ENCODE assay signal across 13 cellular contexts in genomic region chr14:24138396-24139271, GRCh38. TPM values are rescaled to one million over a fixed set of nuclear protein-coding genes. Genes with fewer than 3 reads are reported as not detected.
A peak's percentile ranks its signal among the peaks of the same experiment; 100 is the strongest.
DNase-seq lines count a peak whose midpoint lies in the region; ATAC-seq lines count a peak whose summit lies in the region.
"Had no signal": no experiment of that assay in that cellular context is flagged by ENCODE, and none has a peak within 500 bp of the region (broad histone marks: within the 10 kb centered on the region; RNA-seq: fewer than 3 reads in every experiment).

No MANE protein-coding gene starts in this region.

- H3K4me1 Mint-ChIP-seq in stimulated activated naive CD8-positive, alpha-beta T cell treated with anti-CD3 and anti-CD28 coated beads, Interleukin-15, Interleukin-2, amounts not matched to agents 100 ng/mL and 50 ng/mL, for 24 hours (ENCODE audit: low read depth) = peaks cover 62% of the 10 kb centered on the region
- H3K4me1 Mint-ChIP-seq in activated CD4-positive, alpha-beta memory T cell treated with anti-CD3 and anti-CD28 coated beads, Interleukin-2, amount 10 ng/mL, durations not matched to agents 7 days and 5 days = peaks cover 56% of the 10 kb centered on the region
- peaks cover 36 to 69% (median 63%) of the 10 kb centered on the region in 7 donors for H3K4me1 Mint-ChIP-seq in naive thymus-derived CD4-positive, alpha-beta T cell

- peaks cover 57% of the 10 kb centered on the region for H3K36me3 Mint-ChIP-seq in stimulated activated naive CD8-positive, alpha-beta T cell treated with anti-CD3 and anti-CD28 coated beads, Interleukin-15, Interleukin-2, amounts not matched to agents 100 ng/mL and 50 ng/mL, for 24 hours (ENCODE audit: low read depth)
- peaks cover 57% of the 10 kb centered on the region for H3K36me3 Mint-ChIP-seq in activated CD4-positive, alpha-beta memory T cell treated with anti-CD3 and anti-CD28 coated beads, Interleukin-2, amount 10 ng/mL, durations not matched to agents 7 days and 5 days (ENCODE audit: low read depth)
- peaks cover 0 to 49% (median 17%) of the 10 kb centered on the region in 5 donors for H3K36me3 Mint-ChIP-seq in naive thymus-derived CD4-positive, alpha-beta T cell

- H3K27me3 Mint-ChIP-seq in stimulated activated naive CD8-positive, alpha-beta T cell treated with anti-CD3 and anti-CD28 coated beads, Interleukin-15, Interleukin-2, amounts not matched to agents 100 ng/mL and 50 ng/mL, for 24 hours = no peaks in the 10 kb centered on the region
- no peaks in the 10 kb centered on the region for H3K27me3 Mint-ChIP-seq in activated CD4-positive, alpha-beta memory T cell treated with anti-CD3 and anti-CD28 coated beads, Interleukin-2, amount 10 ng/mL, durations not matched to agents 7 days and 5 days
- no peaks in the 10 kb centered on the region for H3K27me3 Mint-ChIP-seq in naive thymus-derived CD4-positive, alpha-beta T cell

- no peak for DNase-seq in stimulated activated naive CD8-positive, alpha-beta T cell treated with anti-CD3 and anti-CD28 coated beads, Interleukin-15, Interleukin-2, amounts not matched to agents 100 U/mL and 50 U/mL, for 24 hours
- DNase-seq in activated CD4-positive, alpha-beta memory T cell treated with anti-CD3 and anti-CD28 coated beads, Interleukin-2, amount 10 ng/mL, durations not matched to agents 7 days and 5 days = no peak
- no peak for DNase-seq in naive thymus-derived CD4-positive, alpha-beta T cell
- no peak for DNase-seq in GM19240 (ENCODE audit: insufficient read length, low spot score)
- no peak for DNase-seq in T1000 (lab: John Stamatoyannopoulos, UW)
- DNase-seq in stimulated activated naive CD4-positive, alpha-beta T cell treated with Interleukin-2 at 50 U/mL for 16 hours (lab: John Stamatoyannopoulos, UW) = no peak
- DNase-seq: effector CD4-positive, alpha-beta T cell; GOT3; head of caudate nucleus; NCI-H2029 treated with DMSO at 0.1 percent for 48 hours; upper lobe of left lung had no signal

- peak overlapping the region; percentile 72 for H3K27ac Mint-ChIP-seq in stimulated activated naive CD8-positive, alpha-beta T cell treated with anti-CD3 and anti-CD28 coated beads, Interleukin-15, Interleukin-2, amounts not matched to agents 100 ng/mL and 50 ng/mL, for 24 hours
- peak overlapping the region; percentile 58 for H3K27ac Mint-ChIP-seq in activated CD4-positive, alpha-beta memory T cell treated with anti-CD3 and anti-CD28 coated beads, Interleukin-2, amount 10 ng/mL, durations not matched to agents 7 days and 5 days
- peak overlapping the region in 8 of 9 donors; percentile 32 to 94 (median 84) for H3K27ac Mint-ChIP-seq in naive thymus-derived CD4-positive, alpha-beta T cell

- no peaks in the 10 kb centered on the region for H3K9me3 Mint-ChIP-seq in stimulated activated naive CD8-positive, alpha-beta T cell treated with anti-CD3 and anti-CD28 coated beads, Interleukin-15, Interleukin-2, amounts not matched to agents 100 ng/mL and 50 ng/mL, for 24 hours
- no peaks in the 10 kb centered on the region for H3K9me3 Mint-ChIP-seq in activated CD4-positive, alpha-beta memory T cell treated with anti-CD3 and anti-CD28 coated beads, Interleukin-2, amount 10 ng/mL, durations not matched to agents 7 days and 5 days
- peaks cover 0 to 2% (median 0%) of the 10 kb centered on the region in 11 donors for H3K9me3 Mint-ChIP-seq in naive thymus-derived CD4-positive, alpha-beta T cell

- H3K4me1 ChIP-seq in naive thymus-derived CD4-positive, alpha-beta T cell (ENCODE audit: control insufficient read depth in 2 of 2, insufficient read depth in 2 of 2, low read length in 2 of 2) = peaks cover 22 to 24% of the 10 kb centered on the region in 2 donors

- POLR2A ChIA-PET in activated CD4-positive, alpha-beta memory T cell treated with anti-CD3 and anti-CD28 coated beads, Interleukin-2, amount 10 ng/mL, durations not matched to agents 7 days and 5 days (lab: Charles Lee) = interaction anchor here (0.6 to 21.4 kb wide), 9 partner anchors 8 to 293 kb away, joined by 3 to 652 read pairs (median 21); partner anchors contain the start of genes CHMP4A, DCAF11, IPO4 and IRF9
- POLR2A ChIA-PET in naive thymus-derived CD4-positive, alpha-beta T cell (lab: Charles Lee) = interaction anchor here (0.8 to 11.7 kb wide), 5 partner anchors 10 to 104 kb away, joined by 4 to 298 read pairs (median 37); partner anchors contain the start of genes DCAF11, IRF9, NRL and PSME2

- no peaks in the 10 kb centered on the region for H3K27me3 ChIP-seq in naive thymus-derived CD4-positive, alpha-beta T cell (ENCODE audit: control insufficient read depth in 2 of 2, insufficient read depth in 2 of 2, low read length in 2 of 2)
- H3K27me3 ChIP-seq: upper lobe of left lung had no signal

- H3K9me3 ChIP-seq in naive thymus-derived CD4-positive, alpha-beta T cell (ENCODE audit: control insufficient read depth in 2 of 3, low read length in 3 of 3) = no peaks in the 10 kb centered on the region
- H3K9me3 ChIP-seq: upper lobe of left lung had no signal

- H3K36me3 ChIP-seq in naive thymus-derived CD4-positive, alpha-beta T cell (ENCODE audit: control insufficient read depth in 2 of 3, insufficient read depth in 3 of 3, low read length in 3 of 3) = peaks cover 0 to 41% (median 10%) of the 10 kb centered on the region in 3 experiments

- H3K4me3 ChIP-seq in naive thymus-derived CD4-positive, alpha-beta T cell (ENCODE audit: low read length) = no peak overlapping the region

- peak overlapping the region; percentile 22 for H3K27ac ChIP-seq in naive thymus-derived CD4-positive, alpha-beta T cell (ENCODE audit: low read depth, low read length)

- peak overlapping the region; percentile 98 for H3K4me3 Mint-ChIP-seq in stimulated activated naive CD8-positive, alpha-beta T cell treated with anti-CD3 and anti-CD28 coated beads, Interleukin-15, Interleukin-2, amounts not matched to agents 100 ng/mL and 50 ng/mL, for 24 hours
- H3K4me3 Mint-ChIP-seq in activated CD4-positive, alpha-beta memory T cell treated with anti-CD3 and anti-CD28 coated beads, Interleukin-2, amount 10 ng/mL, durations not matched to agents 7 days and 5 days = peak overlapping the region; percentile 93
- H3K4me3 Mint-ChIP-seq in naive thymus-derived CD4-positive, alpha-beta T cell = peak overlapping the region; percentile 42 to 100 (median 94)

- CTCF ChIA-PET in activated CD4-positive, alpha-beta memory T cell treated with anti-CD3 and anti-CD28 coated beads, Interleukin-2, amount 10 ng/mL, durations not matched to agents 7 days and 5 days (lab: Charles Lee) = interaction anchor here (1.4 to 3.5 kb wide), 3 partner anchors 23 to 25 kb away, joined by 5 to 32 read pairs (median 25); partner anchors contain the start of genes DCAF11, IRF9 and NRL
- CTCF ChIA-PET in naive thymus-derived CD4-positive, alpha-beta T cell (lab: Charles Lee) = interaction anchor here (0.9 to 2.5 kb wide), 2 partner anchors 9 to 23 kb away, joined by 3 to 10 read pairs; partner anchors contain the start of gene IRF9

- no peak for ATAC-seq in stimulated activated naive CD8-positive, alpha-beta T cell treated with anti-CD3 and anti-CD28 coated beads, Interleukin-15, Interleukin-2, amounts not matched to agents 100 U/mL and 50 U/mL, for 24 hours
- ATAC-seq in naive thymus-derived CD4-positive, alpha-beta T cell = no peak
- ATAC-seq in GM21381 (IDR thresholded peaks at IDR 0.05; ENCODE audit: unreplicated experiment) = no peak

- intact Hi-C loops in naive thymus-derived CD4-positive, alpha-beta T cell (cut with micrococcal nuclease) = no loop called here

RNA-seq across cellular contexts. Expression of gene PSME1, which starts 2.6 kb away (rescaled TPM):
- total RNA-seq in activated CD4-positive, alpha-beta memory T cell treated with anti-CD3 and anti-CD28 coated beads, Interleukin-2, amount 10 ng/mL, durations not matched to agents 7 days and 5 days = 100 to 1,000 TPM; 391 to 397 TPM
- total RNA-seq in naive thymus-derived CD4-positive, alpha-beta T cell = 100 to 1,000 TPM; 189 to 583 (median 202) TPM
- polyA plus RNA-seq in naive thymus-derived CD4-positive, alpha-beta T cell = 100 to 1,000 TPM; 698 to 703 TPM

RNA-seq across cellular contexts. Expression of gene EMC9, which starts 2.8 kb away (rescaled TPM):
- 10 to 100 TPM; 45.0 to 51.7 TPM for total RNA-seq in activated CD4-positive, alpha-beta memory T cell treated with anti-CD3 and anti-CD28 coated beads, Interleukin-2, amount 10 ng/mL, durations not matched to agents 7 days and 5 days
- total RNA-seq in naive thymus-derived CD4-positive, alpha-beta T cell = 10 to 100 TPM in 4 of 5 experiments, 1 to 10 TPM in 1; 9.0 to 25.5 (median 22.3) TPM
- polyA plus RNA-seq in naive thymus-derived CD4-positive, alpha-beta T cell = 10 to 100 TPM in 1 of 2 donors, 1 to 10 TPM in 1; 9.6 to 12.4 TPM

RNA-seq across cellular contexts. Expression of gene PSME2, which starts 7.8 kb away (rescaled TPM):
- total RNA-seq in activated CD4-positive, alpha-beta memory T cell treated with anti-CD3 and anti-CD28 coated beads, Interleukin-2, amount 10 ng/mL, durations not matched to agents 7 days and 5 days = 100 to 1,000 TPM; 395 to 405 TPM
- total RNA-seq in naive thymus-derived CD4-positive, alpha-beta T cell = 100 to 1,000 TPM; 120 to 777 (median 143) TPM
- polyA plus RNA-seq in naive thymus-derived CD4-positive, alpha-beta T cell = 100 to 1,000 TPM; 402 to 435 TPM

RNA-seq across cellular contexts. Expression of gene FITM1, which starts 8.2 kb away (rescaled TPM):
- total RNA-seq in activated CD4-positive, alpha-beta memory T cell treated with anti-CD3 and anti-CD28 coated beads, Interleukin-2, amount 10 ng/mL, durations not matched to agents 7 days and 5 days = 1 to 10 TPM; 1.3 to 1.4 TPM
- 1 to 10 TPM; 1.8 to 4.3 (median 2.0) TPM for total RNA-seq in naive thymus-derived CD4-positive, alpha-beta T cell
- polyA plus RNA-seq in naive thymus-derived CD4-positive, alpha-beta T cell = 1 to 10 TPM in 1 of 2 donors, under 1 TPM in 1; 0.48 to 1.2 TPM

RNA-seq across cellular contexts. Expression of gene RNF31, which starts 8.7 kb away (rescaled TPM):
- 100 to 1,000 TPM; 122 to 129 TPM for total RNA-seq in activated CD4-positive, alpha-beta memory T cell treated with anti-CD3 and anti-CD28 coated beads, Interleukin-2, amount 10 ng/mL, durations not matched to agents 7 days and 5 days
- 100 to 1,000 TPM in 1 of 5 experiments, 10 to 100 TPM in 4; 64.0 to 151 (median 95.4) TPM for total RNA-seq in naive thymus-derived CD4-positive, alpha-beta T cell
- 10 to 100 TPM; 40.9 to 48.1 TPM for polyA plus RNA-seq in naive thymus-derived CD4-positive, alpha-beta T cell
